ENCODE assay signal across 2 cellular contexts in genomic region chr16:57533618-57534336, GRCh38.
TF ChIP-seq lines count a peak whose summit lies in the region.

No MANE protein-coding gene starts in this region.

TF ChIP-seq in GM23338, 12 proteins besides CTCF, POLR2A, EP300 and RAD21:
- no peak for TF ChIP-seq EZH2 (IDR thresholded peaks at IDR 0.05; ENCODE audit: low read depth, unreplicated experiment)
- no peak for TF ChIP-seq JUNB (IDR thresholded peaks at IDR 0.05; ENCODE audit: unreplicated experiment)
- TF ChIP-seq ZNF462 (CRISPR knock-in tag; IDR thresholded peaks at IDR 0.05), result no peak
- no peak for TF ChIP-seq EZH2phosphoT487 (IDR thresholded peaks at IDR 0.05; ENCODE audit: unreplicated experiment)
- no peak for TF ChIP-seq CREB1 (CRISPR knock-in tag; IDR thresholded peaks at IDR 0.05; ENCODE audit: low read depth)
- no peak for TF ChIP-seq REST (IDR thresholded peaks at IDR 0.05; ENCODE audit: unreplicated experiment)
- TF ChIP-seq ETS1 (IDR thresholded peaks at IDR 0.05), result no peak
- TF ChIP-seq ZNF114 (CRISPR knock-in tag; IDR thresholded peaks at IDR 0.05), result no peak
- no peak for TF ChIP-seq NANOG (IDR thresholded peaks at IDR 0.05; ENCODE audit: borderline replicate concordance)
- TF ChIP-seq POLR2AphosphoS5 (IDR thresholded peaks at IDR 0.05; ENCODE audit: low read depth), result no peak
- no peak for TF ChIP-seq STAT1 (IDR thresholded peaks at IDR 0.05; ENCODE audit: unreplicated experiment)
- no peak for TF ChIP-seq ZNF331 (CRISPR knock-in tag; IDR thresholded peaks at IDR 0.05; ENCODE audit: low read depth)

TF ChIP-seq in endothelial cell of umbilical vein, 7 proteins besides CTCF, POLR2A, EP300 and RAD21:
- no peak for TF ChIP-seq POLR2AphosphoS5 (IDR thresholded peaks at IDR 0.05; ENCODE audit: insufficient read depth, low read depth, low read length)
- no peak for TF ChIP-seq MAX (IDR thresholded peaks at IDR 0.05; ENCODE audit: insufficient read depth, insufficient read length)
- no peak for TF ChIP-seq MYC (IDR thresholded peaks at IDR 0.05; ENCODE audit: low read depth, low read length)
- TF ChIP-seq GATA2 (IDR thresholded peaks at IDR 0.05; ENCODE audit: insufficient read depth, insufficient read length, low read depth, low read length), result no peak
- TF ChIP-seq EZH2 (IDR thresholded peaks at IDR 0.05; ENCODE audit: borderline replicate concordance, low read depth, low read length, severe bottlenecking), result no peak
- TF ChIP-seq FOS (IDR thresholded peaks at IDR 0.05; ENCODE audit: borderline replicate concordance, insufficient read depth, low read length), result no peak
- no peak for TF ChIP-seq JUN (IDR thresholded peaks at IDR 0.05; ENCODE audit: borderline replicate concordance, insufficient read depth, insufficient read length, low read depth)
TF ChIP-seq in endothelial cell of umbilical vein: peak in this region for 0.
